Comparison of ENCODE assay signal across 8 cellular contexts in genomic region chr17:73311781-73312641, GRCh38. TPM values are rescaled to one million over a fixed set of nuclear protein-coding genes. Genes with fewer than 3 reads are reported as not detected.
DNase-seq lines count a peak whose midpoint lies in the region; ATAC-seq, FAIRE-seq and TF ChIP-seq lines count a peak whose summit lies in the region.

TSS of gene CDC42EP4 (minus strand) at chr17:73312001. CDS start at chr17:73286500, 25,501 bp downstream.

- TF ChIP-seq POLR2A in GM12891 (IDR thresholded peaks at IDR 0.05; ENCODE audit: low read depth, low read length) (no peak), prostate gland (IDR thresholded peaks at IDR 0.05) (peak; percentile 100)

- no peaks in the 10 kb centered on the region for H3K36me3 ChIP-seq in prostate gland
- H3K36me3 ChIP-seq in upper lobe of right lung: no peaks in the 10 kb centered on the region

- intact Hi-C loops in left ventricle myocardium superior (cut with micrococcal nuclease) (no loop called here), prostate gland (cut with DNase I) (loop anchor here (2.0 to 10.0 kb wide), 2 partner anchors 57 kb away; no protein-coding TSS in a partner anchor), upper lobe of right lung (cut with DNase I) (no loop called here)

- TF ChIP-seq CTCF in prostate gland (IDR thresholded peaks at IDR 0.05): peak in 1 of 4 experiments; percentile 15
- TF ChIP-seq CTCF in upper lobe of right lung (IDR thresholded peaks at IDR 0.05): no peak

- H3K27ac ChIP-seq in prostate gland: peak within 1 kb of the TSS; percentile 99
- H3K27ac ChIP-seq in upper lobe of right lung: peak within 1 kb of the TSS; percentile 97

- ATAC-seq in HG02642 (IDR thresholded peaks at IDR 0.05; ENCODE audit: poor library complexity, unreplicated experiment): peak; percentile 90
- ATAC-seq in left ventricle myocardium superior: peak; percentile 88
- peak; percentile 87 for ATAC-seq in upper lobe of right lung

- DNase-seq in GM12891 (ENCODE audit: insufficient read length, low spot score) (peak; percentile 90), NCI-H1417 treated with DMSO at 0.1 percent for 48 hours (lab: John Stamatoyannopoulos, UW) (peak; percentile 30), T-helper 2 cell (peak; percentile 70 to 88 (median 78)), anterior cingulate cortex (lab: John Stamatoyannopoulos, UW) (peak; percentile 30 to 96 (median 91)), left ventricle myocardium superior (peak; percentile 97), prostate gland (ENCODE audit: low spot score) (peak; percentile 98), upper lobe of right lung (peak; percentile 98)

- peak; percentile 52 for FAIRE-seq in GM12891 (lab: Jason Lieb, UNC)

- H3K4me3 ChIP-seq in prostate gland (peak within 1 kb of the TSS; percentile 96 to 98), upper lobe of right lung (peak within 1 kb of the TSS; percentile 100)

- WGBS in prostate gland: under 1% methylated on average over 50 of the region's 71 CpGs

- H3K27me3 ChIP-seq in prostate gland (replicated peaks; ENCODE audit: insufficient read depth) (no peaks in the 10 kb centered on the region), upper lobe of right lung (no peaks in the 10 kb centered on the region)

- peaks cover 12% of the 10 kb centered on the region for H3K4me1 ChIP-seq in prostate gland (replicated peaks)
- peaks cover 28% of the 10 kb centered on the region for H3K4me1 ChIP-seq in upper lobe of right lung

- H3K9me3 ChIP-seq in prostate gland (no peaks in the 10 kb centered on the region), upper lobe of right lung (no peaks in the 10 kb centered on the region)

TF ChIP-seq in GM12891, 5 proteins besides CTCF, POLR2A, EP300 and RAD21:
- TF ChIP-seq SPI1 (IDR thresholded peaks at IDR 0.05; ENCODE audit: low read depth, low read length) (no peak), POU2F2 (IDR thresholded peaks at IDR 0.05; ENCODE audit: low read depth, low read length) (no peak)

RNA-seq across cellular contexts. Expression of gene CDC42EP4, which starts in this region (rescaled TPM):
- 1.1 TPM for polyA plus RNA-seq in GM12891 (2012; ENCODE audit: low read depth, missing spikeins)
- total RNA-seq in left ventricle myocardium superior (51.4 TPM), prostate gland (100 to 1,000 TPM; 119 to 186 TPM), upper lobe of right lung (59.0 TPM)

Comparison
In these comparisons a context has a peak if more than half of its experiments do, and no peak if none do; other contexts are left out.
1. Peak in every context shown above with its lines: DNase-seq, ATAC-seq, H3K4me3 ChIP-seq and H3K27ac ChIP-seq.
2. DNase-seq: peak in every context shown above with its lines; median percentile 98 in prostate gland; 98 in upper lobe of right lung; 97 in left ventricle myocardium superior; 91 in anterior cingulate cortex; 90 in GM12891; 78 in T-helper 2 cell; 30 in NCI-H1417 treated with DMSO at 0.1 percent for 48 hours.